ENCODE assay signal across 1 cellular context in genomic region chr7:120240350-120240749, GRCh38. TPM values are rescaled to one million over a fixed set of nuclear protein-coding genes. Genes with fewer than 3 reads are reported as not detected.
"Had no signal": no experiment of that assay in that cellular context is flagged by ENCODE, and none has a peak within 500 bp of the region (broad histone marks: within the 10 kb centered on the region; RNA-seq: fewer than 3 reads in every experiment).

No MANE protein-coding gene starts in this region.

RNA-seq across cellular contexts. Expression of gene KCND2, which starts 32.6 kb away (rescaled TPM):
- total RNA-seq: G401 had no signal
